Comparison of ENCODE assay signal across 10 cellular contexts in the genomic region with DNA sequence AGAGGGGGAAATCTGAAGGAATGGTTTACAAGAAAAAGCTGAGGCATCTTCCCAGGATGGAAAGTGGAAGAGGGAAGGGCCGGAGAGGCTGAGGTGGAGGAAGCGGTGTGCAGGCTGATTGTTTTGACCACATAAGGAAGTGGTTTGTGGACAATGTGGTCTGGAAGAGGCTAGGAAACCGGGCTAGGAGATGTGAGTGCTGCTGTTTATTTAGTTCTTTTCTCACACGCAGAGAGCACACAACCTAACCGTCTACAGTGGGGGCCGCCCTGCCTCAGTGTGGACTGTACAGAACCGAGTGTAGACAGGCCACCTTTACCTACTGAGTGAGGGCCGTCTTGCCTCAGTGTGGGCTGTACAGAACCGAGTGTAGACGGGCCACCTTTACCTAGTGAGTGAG.
DNase-seq lines count a peak whose midpoint lies in the region; ATAC-seq and TF ChIP-seq lines count a peak whose summit lies in the region.
"Had no signal": no experiment of that assay in that cellular context is flagged by ENCODE, and none has a peak within 500 bp of the region (broad histone marks: within the 10 kb centered on the region; RNA-seq: fewer than 3 reads in every experiment).

No MANE protein-coding gene starts in this region.

- H4K20me1 ChIP-seq in neural progenitor cell (ENCODE audit: low read depth): no peaks in the 10 kb centered on the region

- peak; percentile 46 for DNase-seq in GF-D8 (lab: John Stamatoyannopoulos, UW)
- DNase-seq in NCI-H2029 (lab: John Stamatoyannopoulos, UW): peak; percentile 33
- DNase-seq in activated naive CD8-positive, alpha-beta T cell treated with anti-CD3 and anti-CD28 coated beads, Interleukin-2, amount 10 ng/mL, durations not matched to agents 7 days and 5 days: peak; percentile 48
- DNase-seq in neural progenitor cell (ENCODE audit: low spot score): no peak
- DNase-seq in AG08395 (ENCODE audit: low spot score): no peak
- no peak for DNase-seq in NCI-H1694 (lab: John Stamatoyannopoulos, UW)
- DNase-seq: GM23248, NCI-H1105, T-helper 9 cell had no signal

- peaks cover 5% of the 10 kb centered on the region for H3K9me3 Mint-ChIP-seq in activated naive CD8-positive, alpha-beta T cell treated with anti-CD3 and anti-CD28 coated beads, Interleukin-2, amount 10 ng/mL, durations not matched to agents 7 days and 5 days
- H3K9me3 Mint-ChIP-seq in neural progenitor cell: peaks cover 13% of the 10 kb centered on the region

- peaks cover 61% of the 10 kb centered on the region for H3K27me3 Mint-ChIP-seq in activated naive CD8-positive, alpha-beta T cell treated with anti-CD3 and anti-CD28 coated beads, Interleukin-2, amount 10 ng/mL, durations not matched to agents 7 days and 5 days
- peaks cover 12% of the 10 kb centered on the region for H3K27me3 Mint-ChIP-seq in neural progenitor cell (ENCODE audit: insufficient read depth, low read depth)

- peak; percentile 92 for ATAC-seq in activated naive CD8-positive, alpha-beta T cell treated with anti-CD3 and anti-CD28 coated beads, Interleukin-2, amount 10 ng/mL, durations not matched to agents 7 days and 5 days (ENCODE audit: low read depth)
- ATAC-seq in HG03354 (IDR thresholded peaks at IDR 0.05; ENCODE audit: poor library complexity, severe bottlenecking, unreplicated experiment): no peak

- POLR2A ChIA-PET in activated naive CD8-positive, alpha-beta T cell treated with anti-CD3 and anti-CD28 coated beads, Interleukin-2, amount 10 ng/mL, durations not matched to agents 7 days and 5 days (lab: Charles Lee): no interaction called here

- no peaks in the 10 kb centered on the region for H3K27me3 ChIP-seq in neural progenitor cell

- H3F3A ChIP-seq in neural progenitor cell (ENCODE audit: low read depth): no peaks in the 10 kb centered on the region

- no peak overlapping the region for H3K9ac ChIP-seq in neural progenitor cell
- H3K9ac ChIP-seq: GM23248 had no signal

- peak overlapping the region; percentile 10 for H3K4me3 Mint-ChIP-seq in activated naive CD8-positive, alpha-beta T cell treated with anti-CD3 and anti-CD28 coated beads, Interleukin-2, amount 10 ng/mL, durations not matched to agents 7 days and 5 days
- H3K4me3 Mint-ChIP-seq in neural progenitor cell: no peak overlapping the region

- H3K4me1 ChIP-seq in neural progenitor cell: no peaks in the 10 kb centered on the region

- no peak for TF ChIP-seq CTCF in neural progenitor cell (IDR thresholded peaks at IDR 0.05)

- no peaks in the 10 kb centered on the region for H3K36me3 ChIP-seq in neural progenitor cell

- peak overlapping the region; percentile 34 for H3K27ac Mint-ChIP-seq in activated naive CD8-positive, alpha-beta T cell treated with anti-CD3 and anti-CD28 coated beads, Interleukin-2, amount 10 ng/mL, durations not matched to agents 7 days and 5 days
- no peak overlapping the region for H3K27ac Mint-ChIP-seq in neural progenitor cell

- peak overlapping the region; percentile 26 for H2AFZ ChIP-seq in neural progenitor cell (replicated peaks)
- H2AFZ ChIP-seq: GM23248 had no signal

- no peaks in the 10 kb centered on the region for H3K9me3 ChIP-seq in neural progenitor cell (ENCODE audit: low read depth)

- no peak overlapping the region for H3K27ac ChIP-seq in neural progenitor cell
- H3K27ac ChIP-seq: GM23248 had no signal

- no peak overlapping the region for H3K4me2 ChIP-seq in neural progenitor cell

- peaks cover 18% of the 10 kb centered on the region for H3K4me1 Mint-ChIP-seq in activated naive CD8-positive, alpha-beta T cell treated with anti-CD3 and anti-CD28 coated beads, Interleukin-2, amount 10 ng/mL, durations not matched to agents 7 days and 5 days
- H3K4me1 Mint-ChIP-seq in neural progenitor cell: peaks cover 17% of the 10 kb centered on the region

- peaks cover 2% of the 10 kb centered on the region for H3K36me3 Mint-ChIP-seq in activated naive CD8-positive, alpha-beta T cell treated with anti-CD3 and anti-CD28 coated beads, Interleukin-2, amount 10 ng/mL, durations not matched to agents 7 days and 5 days
- peaks cover 2% of the 10 kb centered on the region for H3K36me3 Mint-ChIP-seq in neural progenitor cell

- H3K79me2 ChIP-seq in neural progenitor cell (ENCODE audit: low read depth): no peaks in the 10 kb centered on the region

- no peak overlapping the region for H3K4me3 ChIP-seq in neural progenitor cell
- H3K4me3 ChIP-seq: GM23248 had no signal

Comparison
In these comparisons a context has a peak if more than half of its experiments do, and no peak if none do; other contexts are left out.
1. DNase-seq: peak in GF-D8 (single experiment), NCI-H2029 (single experiment) and activated naive CD8-positive, alpha-beta T cell treated with anti-CD3 and anti-CD28 coated beads, Interleukin-2, amount 10 ng/mL, durations not matched to agents 7 days and 5 days (single experiment); none in neural progenitor cell (single experiment), AG08395 (single experiment) and NCI-H1694 (single experiment).